20 cellular contexts compared by ENCODE assay signal in the genomic region with DNA sequence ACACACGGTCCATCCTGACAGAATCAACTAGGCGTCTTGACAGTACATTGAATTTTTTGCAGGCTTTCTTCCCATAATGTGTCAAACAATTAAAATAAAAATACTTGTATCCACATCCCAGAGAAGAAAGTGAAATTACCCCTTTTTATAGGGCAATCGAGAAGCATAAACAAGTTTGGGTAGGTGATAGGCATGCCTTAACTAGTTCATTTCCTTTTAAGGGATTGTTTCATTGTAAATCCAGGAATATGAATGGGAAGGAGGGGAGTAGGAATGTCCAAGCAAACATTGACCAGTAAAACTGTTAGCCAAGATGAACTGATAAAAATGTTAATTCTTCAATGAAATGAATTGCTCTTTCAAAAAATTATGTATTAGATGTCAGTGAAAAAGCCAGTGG. TPM values are rescaled to one million over a fixed set of nuclear protein-coding genes. Genes with fewer than 3 reads are reported as not detected.
A peak's percentile ranks its signal among the peaks of the same experiment; 100 is the strongest.
DNase-seq lines count a peak whose midpoint lies in the region; ATAC-seq and TF ChIP-seq lines count a peak whose summit lies in the region.
"Had no signal": no experiment of that assay in that cellular context is flagged by ENCODE, and none has a peak within 500 bp of the region (broad histone marks: within the 10 kb centered on the region; RNA-seq: fewer than 3 reads in every experiment).

No MANE protein-coding gene starts in this region.

- CTCF ChIA-PET in IMR-90 (lab: Yijun Ruan, JAX), result no interaction called here

- peak overlapping the region; percentile 37; the same call in 1 of the 2 replicates for H3K14ac ChIP-seq in IMR-90 (replicated peaks; ENCODE audit: low read depth, low read length)

- no TSS peak for BruUV-seq in IMR-90 (replicated peaks; lab: Mats Ljungman, UMichigan)

- H3K4ac ChIP-seq in IMR-90 (ENCODE audit: low read depth, low read length), result peak overlapping the region; percentile 79

- H2BK120ac ChIP-seq in IMR-90 (ENCODE audit: low read depth, low read length), result peak overlapping the region; percentile 68

- H2BK5ac ChIP-seq in IMR-90 (ENCODE audit: low read depth, low read length, poor library complexity, severe bottlenecking), result peak overlapping the region; percentile 1

- dilution Hi-C loops in IMR-90 (cut with HindIII; ENCODE audit: low sequenced_read_pairs, unreplicated experiment), result no loop called here

- intact Hi-C loops in IMR-90 (cut with micrococcal nuclease), result no loop called here
- intact Hi-C loops in left colon (cut with DNase I, micrococcal nuclease), result no loop called here
- intact Hi-C loops in aorta (cut with DNase I), result no loop called here

- DNase-seq in EH (ENCODE audit: low read depth) (peak; percentile 38), IMR-90 (no peak), coronary artery (ENCODE audit: low spot score) (no peak), left colon (no peak), aorta (no peak), GDM1 (lab: John Stamatoyannopoulos, UW) (no peak), NCI-H2227 treated with DMSO at 0.1 percent for 48 hours (lab: John Stamatoyannopoulos, UW) (no peak), DMS53 (lab: John Stamatoyannopoulos, UW) (no peak)
- DNase-seq: AML-193; C1 segment of cervical spinal cord; CD8-positive, alpha-beta T cell; MV-4-11; NCI-H1105 treated with DMSO at 0.1 percent for 48 hours; NCI-H2029 treated with DMSO at 0.1 percent for 48 hours; NCI-H345; NCI-H524; NCI-H82; PC-9; T-helper 1 cell had no signal

- peak overlapping the region; percentile 92 for H3K18ac ChIP-seq in IMR-90 (ENCODE audit: low read depth, low read length)

- H3K23ac ChIP-seq in IMR-90 (ENCODE audit: low read depth, low read length), result 0 out of 2 replicates have a peak overlapping the region, but pooled peaks have one; percentile 52

- in situ Hi-C loops in IMR-90 (cut with MboI; ENCODE audit: low sequenced_read_pairs), result no loop called here

- no peak overlapping the region for H3K4me3 ChIP-seq in IMR-90 (ENCODE audit: insufficient read depth, low read depth, low read length)
- no peak overlapping the region for H3K4me3 ChIP-seq in coronary artery
- no peak overlapping the region for H3K4me3 ChIP-seq in aorta (ENCODE audit: low read length in 2 of 2)
- H3K4me3 ChIP-seq: PC-9 had no signal

- peak overlapping the region; percentile 73 for H4K91ac ChIP-seq in IMR-90 (ENCODE audit: insufficient read depth, low read depth, low read length)

- H3K9me1 ChIP-seq in IMR-90 (ENCODE audit: insufficient read depth, low read length), result peaks cover 2% of the 10 kb centered on the region; the same call in 1 of the 2 replicates

- no peak for TF ChIP-seq RAD21 in IMR-90 (IDR thresholded peaks at IDR 0.05; ENCODE audit: low read length)

- peak overlapping the region; percentile 96 for H4K5ac ChIP-seq in IMR-90 (ENCODE audit: low read depth, low read length)

- H3K79me1 ChIP-seq in IMR-90 (ENCODE audit: low read depth in 1 of 2, low read length in 2 of 2), result peaks cover 24 to 56% of the 10 kb centered on the region in 2 experiments; a peak in 3 of 4 replicates

- H2BK20ac ChIP-seq in IMR-90 (ENCODE audit: low read depth, low read length), result peak overlapping the region; percentile 88

- H3K36me3 ChIP-seq in IMR-90 (ENCODE audit: control insufficient read depth, insufficient read depth, low read length) (no peaks in the 10 kb centered on the region), aorta (ENCODE audit: control insufficient read depth in 1 of 2, insufficient read depth in 2 of 2, low read length in 1 of 2) (no peaks in the 10 kb centered on the region)

- POLR2A ChIA-PET in IMR-90 (lab: Charles Lee; ENCODE audit: unreplicated experiment), result no interaction called here

- no peak overlapping the region for H3K56ac ChIP-seq in IMR-90 (ENCODE audit: extremely low read depth, insufficient read depth, low read length)

- TF ChIP-seq CTCF in IMR-90 (conservative IDR thresholded peaks at IDR 0.05; ENCODE audit: low read depth, low read length) (no peak), coronary artery (IDR thresholded peaks at IDR 0.05) (no peak)

- no peak overlapping the region for H2AK9ac ChIP-seq in IMR-90 (replicated peaks; ENCODE audit: low read depth, low read length, poor library complexity)

- H3K27ac ChIP-seq in IMR-90 (ENCODE audit: insufficient read depth, low read length), result no peak overlapping the region
- peak overlapping the region; percentile 10 to 32 for H3K27ac ChIP-seq in coronary artery
- H3K27ac ChIP-seq in aorta (ENCODE audit: low read depth in 1 of 2, low read length in 2 of 2), result no peak overlapping the region
- H3K27ac ChIP-seq: KMS-11, PC-9 had no signal

- no peak for TF ChIP-seq POLR2A in IMR-90 (IDR thresholded peaks at IDR 0.05; ENCODE audit: low read depth, low read length)

- H3K4me1 ChIP-seq in IMR-90 (ENCODE audit: control insufficient read depth, insufficient read depth, low read length), result peaks cover 2% of the 10 kb centered on the region
- H3K4me1 ChIP-seq in aorta (ENCODE audit: control insufficient read depth in 1 of 2, insufficient read depth in 2 of 2, low read length in 2 of 2), result peaks cover under 1 to 4% of the 10 kb centered on the region in 2 donors

- WGBS in IMR-90 (ENCODE audit: extremely low coverage in 2 of 2, insufficient read length in 1 of 2), 2 experiments, result no CpG with 5 or more reads among the region's 3 CpGs
- 14 to 21% methylated on average over 3 of the region's 3 CpGs for WGBS in aorta, 2 donors

- 0 out of 3 replicates have a peak overlapping the region, but pooled peaks have one; percentile 55 for H2BK15ac ChIP-seq in IMR-90 (ENCODE audit: low read depth, low read length)

- H2AK5ac ChIP-seq in IMR-90 (ENCODE audit: low read depth, low read length), result peak overlapping the region; percentile 73; the same call in 1 of the 2 replicates

- no peak overlapping the region for H2AFZ ChIP-seq in IMR-90 (replicated peaks; ENCODE audit: low read length, poor library complexity)
- H2AFZ ChIP-seq: PC-9 had no signal

- no peaks in the 10 kb centered on the region for H3K27me3 ChIP-seq in IMR-90 (ENCODE audit: control insufficient read depth, insufficient read depth, low read length)
- H3K27me3 ChIP-seq in aorta (ENCODE audit: control insufficient read depth in 1 of 2, insufficient read depth in 2 of 2, low read length in 1 of 2), result no peaks in the 10 kb centered on the region

- H3K9ac ChIP-seq in IMR-90 (ENCODE audit: low read depth, low read length), result no peak overlapping the region
- H3K9ac ChIP-seq: KMS-11 had no signal

- no peak overlapping the region for H3K4me2 ChIP-seq in IMR-90 (ENCODE audit: low read depth, low read length)
- H3K4me2 ChIP-seq: KMS-11, PC-9 had no signal

- ATAC-seq in IMR-90 (ENCODE audit: low read depth) (no peak), left colon (peak; percentile 78), aorta (ENCODE audit: low FRiP score) (no peak)
- ATAC-seq: CD8-positive, alpha-beta T cell had no signal

- H4K8ac ChIP-seq in IMR-90 (ENCODE audit: low read depth in 2 of 2, low read length in 2 of 2), result peak overlapping the region in 1 of 2 experiments; percentile 75; a peak in 2 of 4 replicates

- H4K20me1 ChIP-seq in IMR-90 (ENCODE audit: insufficient read depth, low read length), result no peaks in the 10 kb centered on the region

- H3K9me3 ChIP-seq in IMR-90 (ENCODE audit: control insufficient read depth, insufficient read depth, low read length), result no peaks in the 10 kb centered on the region
- no peaks in the 10 kb centered on the region for H3K9me3 ChIP-seq in aorta (ENCODE audit: control insufficient read depth, low read length)

TF ChIP-seq in IMR-90, 13 proteins besides CTCF, POLR2A, EP300 and RAD21:
- no peak for TF ChIP-seq MAFK (IDR thresholded peaks at IDR 0.05; ENCODE audit: low read depth, low read length)
- TF ChIP-seq, protein P1, sequence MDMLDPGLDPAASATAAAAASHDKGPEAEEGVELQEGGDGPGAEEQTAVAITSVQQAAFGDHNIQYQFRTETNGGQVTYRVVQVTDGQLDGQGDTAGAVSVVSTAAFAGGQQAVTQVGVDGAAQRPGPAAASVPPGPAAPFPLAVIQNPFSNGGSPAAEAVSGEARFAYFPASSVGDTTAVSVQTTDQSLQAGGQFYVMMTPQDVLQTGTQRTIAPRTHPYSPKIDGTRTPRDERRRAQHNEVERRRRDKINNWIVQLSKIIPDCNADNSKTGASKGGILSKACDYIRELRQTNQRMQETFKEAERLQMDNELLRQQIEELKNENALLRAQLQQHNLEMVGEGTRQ (IDR thresholded peaks at IDR 0.05; ENCODE audit: low read depth, low read length), result no peak
- TF ChIP-seq NFE2L2 (IDR thresholded peaks at IDR 0.05; ENCODE audit: low read depth, low read length), result no peak
- no peak for TF ChIP-seq CEBPB (IDR thresholded peaks at IDR 0.05; ENCODE audit: low read depth, low read length)
- TF ChIP-seq MXI1 (IDR thresholded peaks at IDR 0.05; ENCODE audit: borderline replicate concordance, low read depth, low read length), result no peak
- TF ChIP-seq FOS (IDR thresholded peaks at IDR 0.05; ENCODE audit: low read depth, low read length), result no peak
- no peak for TF ChIP-seq CHD1 (IDR thresholded peaks at IDR 0.05; ENCODE audit: low read depth, low read length)
- TF ChIP-seq RCOR1 (IDR thresholded peaks at IDR 0.05; ENCODE audit: insufficient replicate concordance, low read length), result no peak
- TF ChIP-seq SMC3 (IDR thresholded peaks at IDR 0.05; ENCODE audit: low read depth, low read length), result no peak
- no peak for TF ChIP-seq MAZ (IDR thresholded peaks at IDR 0.05; ENCODE audit: borderline replicate concordance, low read depth, low read length)
- TF ChIP-seq RFX5 (IDR thresholded peaks at IDR 0.05; ENCODE audit: low read depth, low read length), result no peak
- TF ChIP-seq BHLHE40 (IDR thresholded peaks at IDR 0.05; ENCODE audit: low read depth, low read length), result no peak
- TF ChIP-seq, protein P2, sequence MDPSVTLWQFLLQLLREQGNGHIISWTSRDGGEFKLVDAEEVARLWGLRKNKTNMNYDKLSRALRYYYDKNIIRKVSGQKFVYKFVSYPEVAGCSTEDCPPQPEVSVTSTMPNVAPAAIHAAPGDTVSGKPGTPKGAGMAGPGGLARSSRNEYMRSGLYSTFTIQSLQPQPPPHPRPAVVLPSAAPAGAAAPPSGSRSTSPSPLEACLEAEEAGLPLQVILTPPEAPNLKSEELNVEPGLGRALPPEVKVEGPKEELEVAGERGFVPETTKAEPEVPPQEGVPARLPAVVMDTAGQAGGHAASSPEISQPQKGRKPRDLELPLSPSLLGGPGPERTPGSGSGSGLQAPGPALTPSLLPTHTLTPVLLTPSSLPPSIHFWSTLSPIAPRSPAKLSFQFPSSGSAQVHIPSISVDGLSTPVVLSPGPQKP (IDR thresholded peaks at IDR 0.05; ENCODE audit: borderline replicate concordance, low read depth, low read length), result no peak

RNA-seq across cellular contexts. Expression of a gene that starts 31.4 kb away (rescaled TPM):
- total RNA-seq in IMR-90 (2012; rRNA removed) (16.5 and 20.3 TPM in 2 replicates), left colon (10 to 100 TPM; 19.6 to 24.4 TPM), aorta (100 to 1,000 TPM in 1 of 2 donors, 10 to 100 TPM in 1; 89.7 to 120 TPM)
- polyA plus RNA-seq in IMR-90 (2012; rRNA removed) (11.6 and 11.7 TPM in 2 replicates), aorta (10 to 100 TPM; 10.3 to 46.0 TPM)
- 6.7 and 8.2 TPM in 2 replicates for polyA plus RNA-seq in IMR-90 (2012; cell fraction: cytosol; rRNA removed)
- polyA plus RNA-seq in IMR-90 (2012; cell fraction: nucleus; rRNA removed; ENCODE audit: low replicate concordance), result 13.3 and 28.8 TPM in 2 replicates

Comparison
In these comparisons a context has a peak if more than half of its experiments do, and no peak if none do; other contexts are left out.
1. H3K27ac ChIP-seq: peak in coronary artery (2 of 2); none in IMR-90 (single experiment) and aorta (0 of 2).